Comparison of ENCODE assay signal across 1 cellular context in the genomic region with DNA sequence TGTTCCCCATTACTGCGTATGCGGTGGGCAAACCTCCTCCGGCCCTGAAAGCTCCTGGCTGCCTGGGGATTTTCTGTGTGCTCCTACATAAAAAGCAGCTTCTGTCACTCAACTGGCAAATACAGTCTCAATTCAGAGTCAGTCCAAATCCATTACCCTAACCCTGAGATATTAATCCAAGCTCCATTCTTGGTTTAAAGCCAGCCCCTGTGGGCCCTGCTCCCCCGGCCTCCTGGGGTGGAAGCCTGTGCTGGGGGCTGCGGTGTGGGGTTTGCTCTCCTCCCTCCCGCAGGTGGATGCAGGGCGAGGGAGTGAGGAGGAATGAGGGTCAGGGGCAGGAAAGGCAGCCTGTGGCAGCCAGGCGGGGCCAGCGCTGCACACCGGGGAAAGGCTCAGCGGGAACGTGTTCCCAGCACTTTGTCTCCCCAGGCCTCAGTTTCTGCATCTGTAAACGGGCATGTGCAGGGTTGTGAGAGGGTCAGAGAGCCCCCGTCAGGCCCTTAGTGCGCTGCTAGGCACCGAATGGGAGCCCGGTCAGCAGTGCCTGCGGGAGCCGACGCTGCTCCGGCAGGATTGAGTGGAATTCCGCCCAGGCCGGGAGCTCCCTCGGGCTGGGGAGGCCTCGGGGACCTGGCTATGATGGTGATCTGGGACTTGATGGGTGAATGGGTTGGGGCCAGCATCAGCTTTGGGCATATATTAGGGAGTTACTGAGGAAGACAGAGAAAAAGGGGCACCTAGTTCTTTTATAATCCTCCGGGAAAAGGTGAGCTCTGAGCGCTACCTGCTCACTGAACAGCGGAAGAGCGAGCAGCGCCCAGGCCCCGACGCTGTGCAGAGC.
TF ChIP-seq lines count a peak whose summit lies in the region.

No MANE protein-coding gene starts in this region.

TF ChIP-seq in HepG2, 621 proteins besides CTCF, POLR2A, EP300 and RAD21 (continued from another document and continues in another):
- TF ChIP-seq, protein P1, sequence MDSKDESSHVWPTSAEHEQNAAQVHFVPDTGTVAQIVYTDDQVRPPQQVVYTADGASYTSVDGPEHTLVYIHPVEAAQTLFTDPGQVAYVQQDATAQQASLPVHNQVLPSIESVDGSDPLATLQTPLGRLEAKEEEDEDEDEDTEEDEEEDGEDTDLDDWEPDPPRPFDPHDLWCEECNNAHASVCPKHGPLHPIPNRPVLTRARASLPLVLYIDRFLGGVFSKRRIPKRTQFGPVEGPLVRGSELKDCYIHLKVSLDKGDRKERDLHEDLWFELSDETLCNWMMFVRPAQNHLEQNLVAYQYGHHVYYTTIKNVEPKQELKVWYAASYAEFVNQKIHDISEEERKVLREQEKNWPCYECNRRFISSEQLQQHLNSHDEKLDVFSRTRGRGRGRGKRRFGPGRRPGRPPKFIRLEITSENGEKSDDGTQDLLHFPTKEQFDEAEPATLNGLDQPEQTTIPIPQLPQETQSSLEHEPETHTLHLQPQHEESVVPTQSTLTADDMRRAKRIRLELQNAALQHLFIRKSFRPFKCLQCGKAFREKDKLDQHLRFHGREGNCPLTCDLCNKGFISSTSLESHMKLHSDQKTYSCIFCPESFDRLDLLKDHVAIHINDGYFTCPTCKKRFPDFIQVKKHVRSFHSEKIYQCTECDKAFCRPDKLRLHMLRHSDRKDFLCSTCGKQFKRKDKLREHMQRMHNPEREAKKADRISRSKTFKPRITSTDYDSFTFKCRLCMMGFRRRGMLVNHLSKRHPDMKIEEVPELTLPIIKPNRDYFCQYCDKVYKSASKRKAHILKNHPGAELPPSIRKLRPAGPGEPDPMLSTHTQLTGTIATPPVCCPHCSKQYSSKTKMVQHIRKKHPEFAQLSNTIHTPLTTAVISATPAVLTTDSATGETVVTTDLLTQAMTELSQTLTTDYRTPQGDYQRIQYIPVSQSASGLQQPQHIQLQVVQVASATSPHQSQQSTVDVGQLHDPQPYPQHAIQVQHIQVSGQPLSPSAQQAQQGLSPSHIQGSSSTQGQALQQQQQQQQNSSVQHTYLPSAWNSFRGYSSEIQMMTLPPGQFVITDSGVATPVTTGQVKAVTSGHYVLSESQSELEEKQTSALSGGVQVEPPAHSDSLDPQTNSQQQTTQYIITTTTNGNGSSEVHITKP (CRISPR knock-in tag; IDR thresholded peaks at IDR 0.05; ENCODE audit: low read depth), result no peak
- TF ChIP-seq AKAP8 (CRISPR knock-in tag; IDR thresholded peaks at IDR 0.05) (no peak), ZNF33A (CRISPR knock-in tag; IDR thresholded peaks at IDR 0.05; ENCODE audit: borderline replicate concordance) (no peak), ZNF282 (IDR thresholded peaks at IDR 0.05; ENCODE audit: partially characterized antibody) (no peak), THAP11 (CRISPR knock-in tag; IDR thresholded peaks at IDR 0.05) (no peak), ZNF235 (CRISPR knock-in tag; IDR thresholded peaks at IDR 0.05; ENCODE audit: borderline replicate concordance) (peak; percentile 77; the same call in 1 of the 2 replicates), NFE2L1 (CRISPR knock-in tag; IDR thresholded peaks at IDR 0.05; ENCODE audit: borderline replicate concordance) (no peak), BRF2 (CRISPR knock-in tag; IDR thresholded peaks at IDR 0.05) (no peak), CREM (IDR thresholded peaks at IDR 0.05) (no peak), CREM (CRISPR knock-in tag; IDR thresholded peaks at IDR 0.05) (no peak), MATR3 (CRISPR knock-in tag; IDR thresholded peaks at IDR 0.05) (no peak), RBM39 (IDR thresholded peaks at IDR 0.05; ENCODE audit: low read depth, low read length, poor library complexity, severe bottlenecking) (no peak), SUZ12 (IDR thresholded peaks at IDR 0.05; ENCODE audit: low read depth, low read length) (no peak), ZNF430 (CRISPR knock-in tag; IDR thresholded peaks at IDR 0.05) (no peak), ZNF839 (CRISPR knock-in tag; IDR thresholded peaks at IDR 0.05; ENCODE audit: borderline replicate concordance) (no peak), SNAPC2 (CRISPR knock-in tag; IDR thresholded peaks at IDR 0.05) (no peak), ZMYM4 (CRISPR knock-in tag; IDR thresholded peaks at IDR 0.05) (0 out of 2 replicates have a peak, but pooled peaks have one; percentile 26), ZNF382 (CRISPR knock-in tag; IDR thresholded peaks at IDR 0.05; ENCODE audit: borderline replicate concordance) (no peak), MAFG (CRISPR knock-in tag; IDR thresholded peaks at IDR 0.05) (no peak)
- TF ChIP-seq, protein P2, sequence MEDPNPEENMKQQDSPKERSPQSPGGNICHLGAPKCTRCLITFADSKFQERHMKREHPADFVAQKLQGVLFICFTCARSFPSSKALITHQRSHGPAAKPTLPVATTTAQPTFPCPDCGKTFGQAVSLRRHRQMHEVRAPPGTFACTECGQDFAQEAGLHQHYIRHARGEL (CRISPR knock-in tag; IDR thresholded peaks at IDR 0.05), result no peak
- TF ChIP-seq, protein P3, sequence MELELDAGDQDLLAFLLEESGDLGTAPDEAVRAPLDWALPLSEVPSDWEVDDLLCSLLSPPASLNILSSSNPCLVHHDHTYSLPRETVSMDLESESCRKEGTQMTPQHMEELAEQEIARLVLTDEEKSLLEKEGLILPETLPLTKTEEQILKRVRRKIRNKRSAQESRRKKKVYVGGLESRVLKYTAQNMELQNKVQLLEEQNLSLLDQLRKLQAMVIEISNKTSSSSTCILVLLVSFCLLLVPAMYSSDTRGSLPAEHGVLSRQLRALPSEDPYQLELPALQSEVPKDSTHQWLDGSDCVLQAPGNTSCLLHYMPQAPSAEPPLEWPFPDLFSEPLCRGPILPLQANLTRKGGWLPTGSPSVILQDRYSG (CRISPR knock-in tag; IDR thresholded peaks at IDR 0.05), result no peak
- TF ChIP-seq, protein P4, sequence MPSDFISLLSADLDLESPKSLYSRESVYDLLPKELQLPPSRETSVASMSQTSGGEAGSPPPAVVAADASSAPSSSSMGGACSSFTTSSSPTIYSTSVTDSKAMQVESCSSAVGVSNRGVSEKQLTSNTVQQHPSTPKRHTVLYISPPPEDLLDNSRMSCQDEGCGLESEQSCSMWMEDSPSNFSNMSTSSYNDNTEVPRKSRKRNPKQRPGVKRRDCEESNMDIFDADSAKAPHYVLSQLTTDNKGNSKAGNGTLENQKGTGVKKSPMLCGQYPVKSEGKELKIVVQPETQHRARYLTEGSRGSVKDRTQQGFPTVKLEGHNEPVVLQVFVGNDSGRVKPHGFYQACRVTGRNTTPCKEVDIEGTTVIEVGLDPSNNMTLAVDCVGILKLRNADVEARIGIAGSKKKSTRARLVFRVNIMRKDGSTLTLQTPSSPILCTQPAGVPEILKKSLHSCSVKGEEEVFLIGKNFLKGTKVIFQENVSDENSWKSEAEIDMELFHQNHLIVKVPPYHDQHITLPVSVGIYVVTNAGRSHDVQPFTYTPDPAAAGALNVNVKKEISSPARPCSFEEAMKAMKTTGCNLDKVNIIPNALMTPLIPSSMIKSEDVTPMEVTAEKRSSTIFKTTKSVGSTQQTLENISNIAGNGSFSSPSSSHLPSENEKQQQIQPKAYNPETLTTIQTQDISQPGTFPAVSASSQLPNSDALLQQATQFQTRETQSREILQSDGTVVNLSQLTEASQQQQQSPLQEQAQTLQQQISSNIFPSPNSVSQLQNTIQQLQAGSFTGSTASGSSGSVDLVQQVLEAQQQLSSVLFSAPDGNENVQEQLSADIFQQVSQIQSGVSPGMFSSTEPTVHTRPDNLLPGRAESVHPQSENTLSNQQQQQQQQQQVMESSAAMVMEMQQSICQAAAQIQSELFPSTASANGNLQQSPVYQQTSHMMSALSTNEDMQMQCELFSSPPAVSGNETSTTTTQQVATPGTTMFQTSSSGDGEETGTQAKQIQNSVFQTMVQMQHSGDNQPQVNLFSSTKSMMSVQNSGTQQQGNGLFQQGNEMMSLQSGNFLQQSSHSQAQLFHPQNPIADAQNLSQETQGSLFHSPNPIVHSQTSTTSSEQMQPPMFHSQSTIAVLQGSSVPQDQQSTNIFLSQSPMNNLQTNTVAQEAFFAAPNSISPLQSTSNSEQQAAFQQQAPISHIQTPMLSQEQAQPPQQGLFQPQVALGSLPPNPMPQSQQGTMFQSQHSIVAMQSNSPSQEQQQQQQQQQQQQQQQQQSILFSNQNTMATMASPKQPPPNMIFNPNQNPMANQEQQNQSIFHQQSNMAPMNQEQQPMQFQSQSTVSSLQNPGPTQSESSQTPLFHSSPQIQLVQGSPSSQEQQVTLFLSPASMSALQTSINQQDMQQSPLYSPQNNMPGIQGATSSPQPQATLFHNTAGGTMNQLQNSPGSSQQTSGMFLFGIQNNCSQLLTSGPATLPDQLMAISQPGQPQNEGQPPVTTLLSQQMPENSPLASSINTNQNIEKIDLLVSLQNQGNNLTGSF (CRISPR knock-in tag; IDR thresholded peaks at IDR 0.05), result no peak
- TF ChIP-seq, protein P5, sequence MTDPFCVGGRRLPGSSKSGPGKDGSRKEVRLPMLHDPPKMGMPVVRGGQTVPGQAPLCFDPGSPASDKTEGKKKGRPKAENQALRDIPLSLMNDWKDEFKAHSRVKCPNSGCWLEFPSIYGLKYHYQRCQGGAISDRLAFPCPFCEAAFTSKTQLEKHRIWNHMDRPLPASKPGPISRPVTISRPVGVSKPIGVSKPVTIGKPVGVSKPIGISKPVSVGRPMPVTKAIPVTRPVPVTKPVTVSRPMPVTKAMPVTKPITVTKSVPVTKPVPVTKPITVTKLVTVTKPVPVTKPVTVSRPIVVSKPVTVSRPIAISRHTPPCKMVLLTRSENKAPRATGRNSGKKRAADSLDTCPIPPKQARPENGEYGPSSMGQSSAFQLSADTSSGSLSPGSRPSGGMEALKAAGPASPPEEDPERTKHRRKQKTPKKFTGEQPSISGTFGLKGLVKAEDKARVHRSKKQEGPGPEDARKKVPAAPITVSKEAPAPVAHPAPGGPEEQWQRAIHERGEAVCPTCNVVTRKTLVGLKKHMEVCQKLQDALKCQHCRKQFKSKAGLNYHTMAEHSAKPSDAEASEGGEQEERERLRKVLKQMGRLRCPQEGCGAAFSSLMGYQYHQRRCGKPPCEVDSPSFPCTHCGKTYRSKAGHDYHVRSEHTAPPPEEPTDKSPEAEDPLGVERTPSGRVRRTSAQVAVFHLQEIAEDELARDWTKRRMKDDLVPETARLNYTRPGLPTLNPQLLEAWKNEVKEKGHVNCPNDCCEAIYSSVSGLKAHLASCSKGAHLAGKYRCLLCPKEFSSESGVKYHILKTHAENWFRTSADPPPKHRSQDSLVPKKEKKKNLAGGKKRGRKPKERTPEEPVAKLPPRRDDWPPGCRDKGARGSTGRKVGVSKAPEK (CRISPR knock-in tag; IDR thresholded peaks at IDR 0.05; ENCODE audit: borderline replicate concordance), result no peak
- TF ChIP-seq, protein P6, sequence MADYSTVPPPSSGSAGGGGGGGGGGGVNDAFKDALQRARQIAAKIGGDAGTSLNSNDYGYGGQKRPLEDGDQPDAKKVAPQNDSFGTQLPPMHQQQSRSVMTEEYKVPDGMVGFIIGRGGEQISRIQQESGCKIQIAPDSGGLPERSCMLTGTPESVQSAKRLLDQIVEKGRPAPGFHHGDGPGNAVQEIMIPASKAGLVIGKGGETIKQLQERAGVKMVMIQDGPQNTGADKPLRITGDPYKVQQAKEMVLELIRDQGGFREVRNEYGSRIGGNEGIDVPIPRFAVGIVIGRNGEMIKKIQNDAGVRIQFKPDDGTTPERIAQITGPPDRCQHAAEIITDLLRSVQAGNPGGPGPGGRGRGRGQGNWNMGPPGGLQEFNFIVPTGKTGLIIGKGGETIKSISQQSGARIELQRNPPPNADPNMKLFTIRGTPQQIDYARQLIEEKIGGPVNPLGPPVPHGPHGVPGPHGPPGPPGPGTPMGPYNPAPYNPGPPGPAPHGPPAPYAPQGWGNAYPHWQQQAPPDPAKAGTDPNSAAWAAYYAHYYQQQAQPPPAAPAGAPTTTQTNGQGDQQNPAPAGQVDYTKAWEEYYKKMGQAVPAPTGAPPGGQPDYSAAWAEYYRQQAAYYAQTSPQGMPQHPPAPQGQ (CRISPR knock-in tag; IDR thresholded peaks at IDR 0.05; ENCODE audit: borderline replicate concordance), result no peak
- TF ChIP-seq, protein P7, sequence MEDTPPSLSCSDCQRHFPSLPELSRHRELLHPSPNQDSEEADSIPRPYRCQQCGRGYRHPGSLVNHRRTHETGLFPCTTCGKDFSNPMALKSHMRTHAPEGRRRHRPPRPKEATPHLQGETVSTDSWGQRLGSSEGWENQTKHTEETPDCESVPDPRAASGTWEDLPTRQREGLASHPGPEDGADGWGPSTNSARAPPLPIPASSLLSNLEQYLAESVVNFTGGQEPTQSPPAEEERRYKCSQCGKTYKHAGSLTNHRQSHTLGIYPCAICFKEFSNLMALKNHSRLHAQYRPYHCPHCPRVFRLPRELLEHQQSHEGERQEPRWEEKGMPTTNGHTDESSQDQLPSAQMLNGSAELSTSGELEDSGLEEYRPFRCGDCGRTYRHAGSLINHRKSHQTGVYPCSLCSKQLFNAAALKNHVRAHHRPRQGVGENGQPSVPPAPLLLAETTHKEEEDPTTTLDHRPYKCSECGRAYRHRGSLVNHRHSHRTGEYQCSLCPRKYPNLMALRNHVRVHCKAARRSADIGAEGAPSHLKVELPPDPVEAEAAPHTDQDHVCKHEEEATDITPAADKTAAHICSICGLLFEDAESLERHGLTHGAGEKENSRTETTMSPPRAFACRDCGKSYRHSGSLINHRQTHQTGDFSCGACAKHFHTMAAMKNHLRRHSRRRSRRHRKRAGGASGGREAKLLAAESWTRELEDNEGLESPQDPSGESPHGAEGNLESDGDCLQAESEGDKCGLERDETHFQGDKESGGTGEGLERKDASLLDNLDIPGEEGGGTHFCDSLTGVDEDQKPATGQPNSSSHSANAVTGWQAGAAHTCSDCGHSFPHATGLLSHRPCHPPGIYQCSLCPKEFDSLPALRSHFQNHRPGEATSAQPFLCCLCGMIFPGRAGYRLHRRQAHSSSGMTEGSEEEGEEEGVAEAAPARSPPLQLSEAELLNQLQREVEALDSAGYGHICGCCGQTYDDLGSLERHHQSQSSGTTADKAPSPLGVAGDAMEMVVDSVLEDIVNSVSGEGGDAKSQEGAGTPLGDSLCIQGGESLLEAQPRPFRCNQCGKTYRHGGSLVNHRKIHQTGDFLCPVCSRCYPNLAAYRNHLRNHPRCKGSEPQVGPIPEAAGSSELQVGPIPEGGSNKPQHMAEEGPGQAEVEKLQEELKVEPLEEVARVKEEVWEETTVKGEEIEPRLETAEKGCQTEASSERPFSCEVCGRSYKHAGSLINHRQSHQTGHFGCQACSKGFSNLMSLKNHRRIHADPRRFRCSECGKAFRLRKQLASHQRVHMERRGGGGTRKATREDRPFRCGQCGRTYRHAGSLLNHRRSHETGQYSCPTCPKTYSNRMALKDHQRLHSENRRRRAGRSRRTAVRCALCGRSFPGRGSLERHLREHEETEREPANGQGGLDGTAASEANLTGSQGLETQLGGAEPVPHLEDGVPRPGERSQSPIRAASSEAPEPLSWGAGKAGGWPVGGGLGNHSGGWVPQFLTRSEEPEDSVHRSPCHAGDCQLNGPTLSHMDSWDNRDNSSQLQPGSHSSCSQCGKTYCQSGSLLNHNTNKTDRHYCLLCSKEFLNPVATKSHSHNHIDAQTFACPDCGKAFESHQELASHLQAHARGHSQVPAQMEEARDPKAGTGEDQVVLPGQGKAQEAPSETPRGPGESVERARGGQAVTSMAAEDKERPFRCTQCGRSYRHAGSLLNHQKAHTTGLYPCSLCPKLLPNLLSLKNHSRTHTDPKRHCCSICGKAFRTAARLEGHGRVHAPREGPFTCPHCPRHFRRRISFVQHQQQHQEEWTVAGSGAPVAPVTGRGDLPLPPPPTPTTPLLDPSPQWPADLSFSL (CRISPR knock-in tag; IDR thresholded peaks at IDR 0.05), result no peak
- TF ChIP-seq, protein P8, sequence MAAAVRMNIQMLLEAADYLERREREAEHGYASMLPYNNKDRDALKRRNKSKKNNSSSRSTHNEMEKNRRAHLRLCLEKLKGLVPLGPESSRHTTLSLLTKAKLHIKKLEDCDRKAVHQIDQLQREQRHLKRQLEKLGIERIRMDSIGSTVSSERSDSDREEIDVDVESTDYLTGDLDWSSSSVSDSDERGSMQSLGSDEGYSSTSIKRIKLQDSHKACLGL (CRISPR knock-in tag; IDR thresholded peaks at IDR 0.05), result peak; percentile 25; the same call in 1 of the 2 replicates
